Comparison of ENCODE assay signal across 1 cellular context in genomic region chr3:50242778-50243551, GRCh38.
TF ChIP-seq lines count a peak whose summit lies in the region.

No MANE protein-coding gene starts in this region.

TF ChIP-seq in HepG2, 621 proteins besides CTCF, POLR2A, EP300 and RAD21:
- TF ChIP-seq, protein P1, sequence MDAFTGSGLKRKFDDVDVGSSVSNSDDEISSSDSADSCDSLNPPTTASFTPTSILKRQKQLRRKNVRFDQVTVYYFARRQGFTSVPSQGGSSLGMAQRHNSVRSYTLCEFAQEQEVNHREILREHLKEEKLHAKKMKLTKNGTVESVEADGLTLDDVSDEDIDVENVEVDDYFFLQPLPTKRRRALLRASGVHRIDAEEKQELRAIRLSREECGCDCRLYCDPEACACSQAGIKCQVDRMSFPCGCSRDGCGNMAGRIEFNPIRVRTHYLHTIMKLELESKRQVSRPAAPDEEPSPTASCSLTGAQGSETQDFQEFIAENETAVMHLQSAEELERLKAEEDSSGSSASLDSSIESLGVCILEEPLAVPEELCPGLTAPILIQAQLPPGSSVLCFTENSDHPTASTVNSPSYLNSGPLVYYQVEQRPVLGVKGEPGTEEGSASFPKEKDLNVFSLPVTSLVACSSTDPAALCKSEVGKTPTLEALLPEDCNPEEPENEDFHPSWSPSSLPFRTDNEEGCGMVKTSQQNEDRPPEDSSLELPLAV (CRISPR knock-in tag; conservative IDR thresholded peaks at IDR 0.05; ENCODE audit: low read depth) = no peak
- no peak for TF ChIP-seq CAMTA2 (CRISPR knock-in tag; IDR thresholded peaks at IDR 0.05; ENCODE audit: borderline replicate concordance)
- TF ChIP-seq ZKSCAN1 (IDR thresholded peaks at IDR 0.05; ENCODE audit: low read length) = peak; percentile 26; the same call in 1 of the 2 replicates
